ENCODE assay signal across 18 cellular contexts in genomic region chr3:25495726-25496125, GRCh38.
DNase-seq lines count a peak whose midpoint lies in the region; ATAC-seq and TF ChIP-seq lines count a peak whose summit lies in the region.
"Had no signal": no experiment of that assay in that cellular context is flagged by ENCODE, and none has a peak within 500 bp of the region (broad histone marks: within the 10 kb centered on the region; RNA-seq: fewer than 3 reads in every experiment).

No MANE protein-coding gene starts in this region.

- H3K27ac ChIP-seq in ACC112 (ENCODE audit: low read depth, low read length) (peak overlapping the region; percentile 99; the same call in 1 of the 2 replicates), brain microvascular endothelial cell (peak overlapping the region; percentile 97), osteoblast (ENCODE audit: low read depth, low read length) (peak overlapping the region; percentile 4), tibial artery (no peak overlapping the region)
- H3K27ac ChIP-seq: HL-60 had no signal

- DNase-seq in M059J (ENCODE audit: low read depth): peak; percentile 46
- no peak for DNase-seq in brain microvascular endothelial cell
- no peak for DNase-seq in osteoblast (ENCODE audit: insufficient read length, low spot score, missing footprints)
- no peak for DNase-seq in NCI-H69 (lab: John Stamatoyannopoulos, UW)
- no peak for DNase-seq in T-helper 17 cell
- no peak for DNase-seq in tibial artery
- DNase-seq: 8988T; AML-193; CD4-positive, alpha-beta memory T cell; DMS153; DMS79; GDM1; HCEC 1CT had no signal

- ATAC-seq in T-helper 17 cell: no peak
- ATAC-seq in GM19397 (IDR thresholded peaks at IDR 0.05; ENCODE audit: unreplicated experiment): no peak
- ATAC-seq: GM23338 had no signal

- no peaks in the 10 kb centered on the region for H3K27me3 Mint-ChIP-seq in T-helper 17 cell

- H2AFZ ChIP-seq in ACC112 (ENCODE audit: low read length, unreplicated experiment) (no peak overlapping the region), osteoblast (ENCODE audit: low read length) (no peak overlapping the region)
- H2AFZ ChIP-seq: GM23338 had no signal

- no peak overlapping the region for H3K4me2 ChIP-seq in osteoblast (ENCODE audit: insufficient read depth, low read length)
- H3K4me2 ChIP-seq: GM23338 had no signal

- H3K4me3 Mint-ChIP-seq in T-helper 17 cell: no peak overlapping the region
- H3K4me3 Mint-ChIP-seq: CD14-positive monocyte; CD4-positive, alpha-beta memory T cell; GM23338 had no signal

- in situ Hi-C loops in brain microvascular endothelial cell (cut with HindIII; ENCODE audit: low pct_ligation_motif_present, low sequenced_read_pairs): no loop called here

- intact Hi-C loops in tibial artery (cut with DNase I; ENCODE audit: low total_unique reads): no loop called here

- H3K4me1 ChIP-seq in ACC112 (ENCODE audit: control insufficient read depth, insufficient read depth, low read length, unreplicated experiment) (peaks cover 34% of the 10 kb centered on the region), osteoblast (ENCODE audit: insufficient read depth, low read length) (peaks cover 52% of the 10 kb centered on the region), tibial artery (peaks cover 0 to 33% (median 5%) of the 10 kb centered on the region in 4 donors)

- no peaks in the 10 kb centered on the region for H3K27me3 ChIP-seq in ACC112 (ENCODE audit: insufficient read depth, low read length)
- H3K27me3 ChIP-seq in brain microvascular endothelial cell (replicated peaks): no peaks in the 10 kb centered on the region
- no peaks in the 10 kb centered on the region for H3K27me3 ChIP-seq in osteoblast (ENCODE audit: insufficient read depth, low read length)
- H3K27me3 ChIP-seq in tibial artery: no peaks in the 10 kb centered on the region

- no peak overlapping the region for H3K4me3 ChIP-seq in ACC112 (ENCODE audit: low read depth, low read length)
- no peak overlapping the region for H3K4me3 ChIP-seq in brain microvascular endothelial cell (ENCODE audit: low read depth, low read length)
- H3K4me3 ChIP-seq in osteoblast (ENCODE audit: insufficient read depth, low read length): no peak overlapping the region
- no peak overlapping the region for H3K4me3 ChIP-seq in tibial artery
- H3K4me3 ChIP-seq: GM23338 had no signal

- H3K9me3 ChIP-seq in osteoblast (ENCODE audit: low read depth, low read length) (no peaks in the 10 kb centered on the region), T-helper 17 cell (ENCODE audit: control insufficient read depth, low read length, poor library complexity, severe bottlenecking) (peaks cover 3% of the 10 kb centered on the region), tibial artery (peaks cover 0 to 33% (median 12%) of the 10 kb centered on the region in 3 donors)

- H3K79me2 ChIP-seq in ACC112 (ENCODE audit: control insufficient read depth, insufficient read depth, low read length, unreplicated experiment) (no peaks in the 10 kb centered on the region), osteoblast (ENCODE audit: insufficient read depth, low read length) (no peaks in the 10 kb centered on the region)

- TF ChIP-seq CTCF in brain microvascular endothelial cell (IDR thresholded peaks at IDR 0.05; ENCODE audit: low read depth, low read length, missing control alignments) (no peak), osteoblast (IDR thresholded peaks at IDR 0.05; ENCODE audit: extremely low read depth, low read depth, low read length) (no peak), tibial artery (IDR thresholded peaks at IDR 0.05) (no peak)

- no peaks in the 10 kb centered on the region for H3K36me3 ChIP-seq in ACC112 (ENCODE audit: insufficient read depth, low read length)
- peaks cover 4% of the 10 kb centered on the region for H3K36me3 ChIP-seq in brain microvascular endothelial cell (replicated peaks)
- H3K36me3 ChIP-seq in osteoblast (ENCODE audit: insufficient read depth, low read length): no peaks in the 10 kb centered on the region
- H3K36me3 ChIP-seq in tibial artery: no peaks in the 10 kb centered on the region

- no peaks in the 10 kb centered on the region for H4K20me1 ChIP-seq in osteoblast (ENCODE audit: insufficient read depth, low read length)

- no peaks in the 10 kb centered on the region for H3K4me1 Mint-ChIP-seq in T-helper 17 cell
- H3K4me1 Mint-ChIP-seq: CD14-positive monocyte; CD4-positive, alpha-beta memory T cell had no signal

- no peak overlapping the region for H3K27ac Mint-ChIP-seq in T-helper 17 cell
- H3K27ac Mint-ChIP-seq: CD4-positive, alpha-beta memory T cell; GM23338 had no signal

- H3K36me3 Mint-ChIP-seq in T-helper 17 cell (ENCODE audit: low read depth): no peaks in the 10 kb centered on the region
- H3K36me3 Mint-ChIP-seq: CD14-positive monocyte; CD4-positive, alpha-beta memory T cell had no signal

Comparison
In these comparisons a context has a peak if more than half of its experiments do, and no peak if none do; other contexts are left out.
1. H3K27ac ChIP-seq: peak in ACC112 (single experiment), brain microvascular endothelial cell (single experiment) and osteoblast (single experiment); none in tibial artery (0 of 2).